1 cellular context compared by ENCODE assay signal in genomic region chr14:103909531-103910261, GRCh38.
TF ChIP-seq lines count a peak whose summit lies in the region.

No MANE protein-coding gene starts in this region.

TF ChIP-seq in H1, 55 proteins besides CTCF, POLR2A, EP300 and RAD21:
- TF ChIP-seq SP1 (IDR thresholded peaks at IDR 0.05; ENCODE audit: low read depth, low read length) (no peak), GTF2F1 (IDR thresholded peaks at IDR 0.05; ENCODE audit: borderline replicate concordance, low read depth, low read length) (no peak), TAF7 (optimal IDR thresholded peaks at IDR 0.05; ENCODE audit: borderline replicate concordance, low read depth, low read length) (no peak), TEAD4 (IDR thresholded peaks at IDR 0.05; ENCODE audit: low read depth, low read length) (no peak), SIN3A (conservative IDR thresholded peaks at IDR 0.05 in 1 of 2, IDR thresholded peaks at IDR 0.05 in 1 of 2; ENCODE audit: low read depth in 1 of 2, low read length in 2 of 2) (no peak), SP2 (IDR thresholded peaks at IDR 0.05; ENCODE audit: low read length) (no peak), TBP (IDR thresholded peaks at IDR 0.05; ENCODE audit: low read depth, low read length) (no peak), HDAC6 (IDR thresholded peaks at IDR 0.05; ENCODE audit: low read depth, low read length) (no peak), MAX (IDR thresholded peaks at IDR 0.05) (no peak), ZNF274 (IDR thresholded peaks at IDR 0.05; ENCODE audit: borderline replicate concordance, extremely low read depth, low read length) (no peak), CBX5 (IDR thresholded peaks at IDR 0.05; ENCODE audit: low read depth, low read length) (no peak), SIX5 (IDR thresholded peaks at IDR 0.05; ENCODE audit: low read depth, low read length) (no peak), CHD1 (IDR thresholded peaks at IDR 0.05; ENCODE audit: low read depth, low read length) (no peak), FOSL1 (IDR thresholded peaks at IDR 0.05; ENCODE audit: insufficient read depth, low read depth, low read length) (no peak), SUZ12 (IDR thresholded peaks at IDR 0.05; ENCODE audit: low read length) (no peak), JUND (IDR thresholded peaks at IDR 0.05; ENCODE audit: low read length) (no peak), MAFK (IDR thresholded peaks at IDR 0.05; ENCODE audit: low read depth, low read length) (no peak), SIRT6 (IDR thresholded peaks at IDR 0.05; ENCODE audit: low read length) (no peak), RBBP5 (IDR thresholded peaks at IDR 0.05; ENCODE audit: borderline replicate concordance, low read depth, low read length) (no peak)
TF ChIP-seq in H1: peak in this region for 0.
